ENCODE assay signal across 8 cellular contexts in the genomic region with DNA sequence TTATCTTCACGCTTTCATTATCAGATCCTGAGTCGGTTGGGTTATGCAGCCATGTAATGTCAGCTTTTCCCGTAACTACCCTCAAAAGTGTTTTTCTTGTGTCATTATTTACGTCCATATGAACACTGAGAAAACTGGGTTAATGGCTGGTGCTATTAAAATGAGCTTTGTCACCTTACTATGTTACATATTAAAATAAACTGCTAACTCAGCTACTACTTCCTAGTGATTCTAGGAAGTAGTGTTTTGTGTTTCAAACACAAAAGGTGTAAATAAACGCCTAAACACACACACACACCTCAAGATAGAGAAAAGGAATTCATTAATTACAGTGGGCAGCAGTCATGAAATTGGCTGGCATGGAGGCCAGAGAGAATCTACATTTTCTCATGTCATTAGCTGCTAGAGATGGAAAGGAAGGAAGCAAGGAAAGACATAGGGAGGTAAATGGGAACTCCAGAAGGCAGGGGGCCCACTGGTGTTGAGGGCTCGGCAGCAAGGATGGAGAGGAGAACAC. TPM values are rescaled to one million over a fixed set of nuclear protein-coding genes. Genes with fewer than 3 reads are reported as not detected.
A peak's percentile ranks its signal among the peaks of the same experiment; 100 is the strongest.
DNase-seq lines count a peak whose midpoint lies in the region; ATAC-seq and TF ChIP-seq lines count a peak whose summit lies in the region.

No MANE protein-coding gene starts in this region.

- ATAC-seq in GM19324 (IDR thresholded peaks at IDR 0.05; ENCODE audit: low FRiP score, unreplicated experiment) (peak; percentile 2), GM21619 (IDR thresholded peaks at IDR 0.05; ENCODE audit: unreplicated experiment) (no peak), HG02623 (IDR thresholded peaks at IDR 0.05; ENCODE audit: unreplicated experiment) (no peak)

- peaks cover under 1% of the 10 kb centered on the region; the same call in 1 of the 2 replicates for H3K36me3 ChIP-seq in Loucy (ENCODE audit: insufficient read depth, low read length)
- H3K36me3 ChIP-seq in fibroblast of lung (ENCODE audit: control insufficient read depth, insufficient read depth, low read length): peaks cover 5% of the 10 kb centered on the region

- H3K4me2 ChIP-seq in Loucy (ENCODE audit: low read depth, low read length, poor library complexity, severe bottlenecking) (peak overlapping the region; percentile 99), fibroblast of lung (ENCODE audit: extremely low read depth, insufficient read depth, low read length) (peak overlapping the region; percentile 52)

- peak overlapping the region; percentile 90 for H3K4me3 ChIP-seq in Loucy (ENCODE audit: low read length, poor library complexity, severe bottlenecking)
- H3K4me3 ChIP-seq in fibroblast of lung (replicated peaks in 1 of 4; ENCODE audit: control extremely low read depth in 1 of 4, insufficient read depth in 1 of 4, low read depth in 3 of 4, low read length in 4 of 4): peak overlapping the region; percentile 33 to 77 (median 54)

- TF ChIP-seq CTCF in Loucy (conservative IDR thresholded peaks at IDR 0.05; ENCODE audit: low read length) (no peak), fibroblast of lung (conservative IDR thresholded peaks at IDR 0.05 in 1 of 2, IDR thresholded peaks at IDR 0.05 in 1 of 2; ENCODE audit: low read depth in 1 of 2, low read length in 2 of 2) (no peak)

- H3K79me2 ChIP-seq in Loucy (ENCODE audit: insufficient read depth, low read length): peaks cover 34% of the 10 kb centered on the region
- peaks cover 18% of the 10 kb centered on the region for H3K79me2 ChIP-seq in fibroblast of lung (ENCODE audit: control insufficient read depth, insufficient read depth, low read length)

- no peaks in the 10 kb centered on the region for H3K9me3 ChIP-seq in Loucy (ENCODE audit: insufficient read depth, low read depth, low read length)
- no peaks in the 10 kb centered on the region for H3K9me3 ChIP-seq in fibroblast of lung (ENCODE audit: control insufficient read depth, insufficient read depth, low read depth, low read length)

- H3K4me1 ChIP-seq in Loucy (ENCODE audit: insufficient read depth, low read length, poor library complexity, severe bottlenecking) (peaks cover 11% of the 10 kb centered on the region), fibroblast of lung (ENCODE audit: control insufficient read depth, extremely low read depth, insufficient read depth, low read length) (peaks cover 7% of the 10 kb centered on the region)

- peak overlapping the region; percentile 47 for H3K27ac ChIP-seq in fibroblast of lung (ENCODE audit: insufficient read depth, low read length)

- H2AFZ ChIP-seq in Loucy (ENCODE audit: low read length) (peak overlapping the region; percentile 83), fibroblast of lung (ENCODE audit: low read length) (peak overlapping the region; percentile 81)

- no peaks in the 10 kb centered on the region for H3K9me2 ChIP-seq in Loucy (replicated peaks; ENCODE audit: low read depth, low read length)

- H4K20me1 ChIP-seq in Loucy (ENCODE audit: insufficient read depth, low read length, poor library complexity, severe bottlenecking) (no peaks in the 10 kb centered on the region), fibroblast of lung (ENCODE audit: control insufficient read depth, extremely low read depth, insufficient read depth, low read length) (no peaks in the 10 kb centered on the region)

- H3K9ac ChIP-seq in Loucy (ENCODE audit: low read depth, low read length, poor library complexity, severe bottlenecking) (peak overlapping the region; percentile 76), fibroblast of lung (ENCODE audit: insufficient read depth, low read length) (peak overlapping the region; percentile 0)

- no peaks in the 10 kb centered on the region for H3F3A ChIP-seq in Loucy (ENCODE audit: low read depth)

- DNase-seq in fibroblast of lung (ENCODE audit: low read depth in 2 of 2) (no peak), renal cortical epithelial cell (ENCODE audit: low read depth) (peak; percentile 74), putamen (ENCODE audit: low spot score) (no peak), RKO (ENCODE audit: low spot score) (no peak)

- H3K27me3 ChIP-seq in Loucy (ENCODE audit: insufficient read depth, low read length, poor library complexity, severe bottlenecking) (no peaks in the 10 kb centered on the region), fibroblast of lung (ENCODE audit: control insufficient read depth, insufficient read depth, low read length) (no peaks in the 10 kb centered on the region)

RNA-seq across cellular contexts. Expression of a gene that starts 0.7 kb away (rescaled TPM):
- total RNA-seq in fibroblast of lung (50.3 and 54.8 TPM in 2 replicates), renal cortical epithelial cell (74.3 and 78.0 TPM in 2 replicates)
- 91.7 and 136 TPM in 2 replicates for polyA plus RNA-seq in fibroblast of lung
- polyA plus RNA-seq in fibroblast of lung (2012): 76.2 and 138 TPM in 2 replicates
- 184 and 335 TPM in 2 replicates for polyA minus RNA-seq in fibroblast of lung (ENCODE audit: low replicate concordance)

RNA-seq across cellular contexts. Expression of a gene that starts 11.0 kb away (rescaled TPM):
- total RNA-seq in fibroblast of lung (44.9 and 51.0 TPM in 2 replicates), renal cortical epithelial cell (127 and 148 TPM in 2 replicates)
- 85.0 and 85.3 TPM in 2 replicates for polyA plus RNA-seq in fibroblast of lung
- polyA plus RNA-seq in fibroblast of lung (2012): 43.9 and 46.4 TPM in 2 replicates
- polyA minus RNA-seq in fibroblast of lung (ENCODE audit: low replicate concordance): 45.9 and 58.8 TPM in 2 replicates

RNA-seq across cellular contexts. Expression of a gene that starts 27.0 kb away (rescaled TPM):
- total RNA-seq in fibroblast of lung (47.9 and 53.9 TPM in 2 replicates), renal cortical epithelial cell (17.2 and 36.8 TPM in 2 replicates)
- 21.9 and 25.8 TPM in 2 replicates for polyA plus RNA-seq in fibroblast of lung
- polyA plus RNA-seq in fibroblast of lung (2012): 19.7 and 25.0 TPM in 2 replicates
- 5.9 and 17.1 TPM in 2 replicates for polyA minus RNA-seq in fibroblast of lung (ENCODE audit: low replicate concordance)

RNA-seq across cellular contexts. Expression of a gene that starts 46.9 kb away (rescaled TPM):
- total RNA-seq in fibroblast of lung (0.17 and 0.26 TPM in 2 replicates), renal cortical epithelial cell (under 0.01 and 0.20 TPM in 2 replicates)
- polyA plus RNA-seq in fibroblast of lung: 0.02 and 0.06 TPM in 2 replicates
- polyA plus RNA-seq in fibroblast of lung (2012): 0.10 and 0.15 TPM in 2 replicates
- not detected in 2 replicates for polyA minus RNA-seq in fibroblast of lung (ENCODE audit: low replicate concordance)

RNA-seq across cellular contexts. Expression of a gene that starts 52.4 kb away (rescaled TPM):
- total RNA-seq in fibroblast of lung: 57.0 and 84.9 TPM in 2 replicates
- polyA plus RNA-seq in fibroblast of lung: 26.1 and 41.3 TPM in 2 replicates
- polyA plus RNA-seq in fibroblast of lung (2012): 27.2 and 39.8 TPM in 2 replicates
- 100 and 151 TPM in 2 replicates for polyA minus RNA-seq in fibroblast of lung (ENCODE audit: low replicate concordance)
- total RNA-seq in renal cortical epithelial cell: 161 and 189 TPM in 2 replicates
